ENCODE assay signal across 9 cellular contexts in genomic region chr12:75943730-75944096, GRCh38.
DNase-seq lines count a peak whose midpoint lies in the region; ATAC-seq and TF ChIP-seq lines count a peak whose summit lies in the region.
"Had no signal": no experiment of that assay in that cellular context is flagged by ENCODE, and none has a peak within 500 bp of the region (broad histone marks: within the 10 kb centered on the region; RNA-seq: fewer than 3 reads in every experiment).

No MANE protein-coding gene starts in this region.

- intact Hi-C loops in activated CD4-positive, alpha-beta T cell treated with anti-CD3 and anti-CD28 coated beads, Interleukin-2, amount 10 ng/mL, durations not matched to agents 24 days and 14 days (cut with micrococcal nuclease), result loop anchor here (1.0 to 5.0 kb wide), 10 partner anchors 9 to 431 kb away; partner anchors contain the start of genes KRR1 and PHLDA1
- intact Hi-C loops in esophagus squamous epithelium (cut with DNase I), result no loop called here

- peak overlapping the region; percentile 67 for H3K4me3 Mint-ChIP-seq in activated CD4-positive, alpha-beta T cell treated with anti-CD3 and anti-CD28 coated beads, Interleukin-2, amount 10 ng/mL, durations not matched to agents 24 days and 14 days
- no peak overlapping the region for H3K4me3 Mint-ChIP-seq in stimulated activated memory B cell treated with anti-CD40 and anti-IgM and Interleukin-4, amounts not matched to agents 10 μg/mL and 1 μg/mL and 100 μg/mL, for 72 hours

- no peaks in the 10 kb centered on the region for H3K9me3 ChIP-seq in RWPE2 (ENCODE audit: severe bottlenecking)
- H3K9me3 ChIP-seq in esophagus squamous epithelium, result no peaks in the 10 kb centered on the region

- H3K4me3 ChIP-seq in RWPE2 (ENCODE audit: severe bottlenecking), result no peak overlapping the region
- no peak overlapping the region for H3K4me3 ChIP-seq in esophagus squamous epithelium

- H3K36me3 ChIP-seq in RWPE2 (ENCODE audit: low read depth) (no peaks in the 10 kb centered on the region), esophagus squamous epithelium (no peaks in the 10 kb centered on the region)

- H3K27me3 ChIP-seq in RWPE2 (ENCODE audit: insufficient read depth, poor library complexity, severe bottlenecking) (no peaks in the 10 kb centered on the region), esophagus squamous epithelium (no peaks in the 10 kb centered on the region)

- H3K27ac Mint-ChIP-seq in activated CD4-positive, alpha-beta T cell treated with anti-CD3 and anti-CD28 coated beads, Interleukin-2, amount 10 ng/mL, durations not matched to agents 24 days and 14 days, result peak overlapping the region; percentile 99
- H3K27ac Mint-ChIP-seq in stimulated activated memory B cell treated with anti-CD40 and anti-IgM and Interleukin-4, amounts not matched to agents 10 μg/mL and 1 μg/mL and 100 μg/mL, for 72 hours, result peak overlapping the region; percentile 83

- no peak for TF ChIP-seq CTCF in RWPE2 (IDR thresholded peaks at IDR 0.05; ENCODE audit: poor library complexity, severe bottlenecking)
- no peak for TF ChIP-seq CTCF in esophagus squamous epithelium (IDR thresholded peaks at IDR 0.05)

- WGBS in esophagus squamous epithelium, 2 donors, result 40 to 63% methylated on average over 1 of the region's 1 CpG

- peaks cover 32% of the 10 kb centered on the region for H3K4me1 Mint-ChIP-seq in activated CD4-positive, alpha-beta T cell treated with anti-CD3 and anti-CD28 coated beads, Interleukin-2, amount 10 ng/mL, durations not matched to agents 24 days and 14 days
- H3K4me1 Mint-ChIP-seq in stimulated activated memory B cell treated with anti-CD40 and anti-IgM and Interleukin-4, amounts not matched to agents 10 μg/mL and 1 μg/mL and 100 μg/mL, for 72 hours, result peaks cover 20% of the 10 kb centered on the region

- peak; percentile 26; the same call in 2 of the 3 replicates for ATAC-seq in RWPE2 (ENCODE audit: low read depth)
- no peak for ATAC-seq in stimulated activated memory B cell treated with anti-CD40 and anti-IgM and Interleukin-4, amounts not matched to agents 10 μg/mL and 1 μg/mL and 100 μg/mL, for 72 hours
- ATAC-seq in HG02981 (IDR thresholded peaks at IDR 0.05; ENCODE audit: unreplicated experiment), result no peak
- no peak for ATAC-seq in GM21786 (IDR thresholded peaks at IDR 0.05; ENCODE audit: unreplicated experiment)

- no peaks in the 10 kb centered on the region for H3K36me3 Mint-ChIP-seq in activated CD4-positive, alpha-beta T cell treated with anti-CD3 and anti-CD28 coated beads, Interleukin-2, amount 10 ng/mL, durations not matched to agents 24 days and 14 days (ENCODE audit: low read depth)
- H3K36me3 Mint-ChIP-seq in stimulated activated memory B cell treated with anti-CD40 and anti-IgM and Interleukin-4, amounts not matched to agents 10 μg/mL and 1 μg/mL and 100 μg/mL, for 72 hours, result no peaks in the 10 kb centered on the region

- DNase-seq in activated CD4-positive, alpha-beta T cell treated with anti-CD3 and anti-CD28 coated beads, Interleukin-2, amount 10 ng/mL, durations not matched to agents 24 days and 14 days, result no peak
- DNase-seq in activated CD4-positive, alpha-beta T cell treated with anti-CD3 and anti-CD28 coated beads for 4 hours, result no peak
- no peak for DNase-seq in RWPE2 (ENCODE audit: low spot score)
- no peak for DNase-seq in esophagus squamous epithelium (lab: John Stamatoyannopoulos, UW)
- no peak for DNase-seq in hippocampal formation (lab: John Stamatoyannopoulos, UW)
- DNase-seq: SHP77 treated with DMSO at 0.1 percent for 48 hours had no signal

- no peak for TF ChIP-seq POLR2A in esophagus squamous epithelium (IDR thresholded peaks at IDR 0.05)

- H3K27me3 Mint-ChIP-seq in activated CD4-positive, alpha-beta T cell treated with anti-CD3 and anti-CD28 coated beads, Interleukin-2, amount 10 ng/mL, durations not matched to agents 24 days and 14 days, result no peaks in the 10 kb centered on the region
- no peaks in the 10 kb centered on the region for H3K27me3 Mint-ChIP-seq in stimulated activated memory B cell treated with anti-CD40 and anti-IgM and Interleukin-4, amounts not matched to agents 10 μg/mL and 1 μg/mL and 100 μg/mL, for 72 hours

- H3K9me3 Mint-ChIP-seq in activated CD4-positive, alpha-beta T cell treated with anti-CD3 and anti-CD28 coated beads, Interleukin-2, amount 10 ng/mL, durations not matched to agents 24 days and 14 days, result no peaks in the 10 kb centered on the region
- H3K9me3 Mint-ChIP-seq in stimulated activated memory B cell treated with anti-CD40 and anti-IgM and Interleukin-4, amounts not matched to agents 10 μg/mL and 1 μg/mL and 100 μg/mL, for 72 hours, result no peaks in the 10 kb centered on the region

- peak overlapping the region; percentile 99 for H3K27ac ChIP-seq in RWPE2 (ENCODE audit: poor library complexity, severe bottlenecking)
- peak overlapping the region; percentile 48 to 82 (median 77) for H3K27ac ChIP-seq in esophagus squamous epithelium

- H3K4me1 ChIP-seq in RWPE2 (ENCODE audit: insufficient read depth, poor library complexity, severe bottlenecking) (peaks cover 38% of the 10 kb centered on the region), esophagus squamous epithelium (peaks cover 4 to 30% (median 18%) of the 10 kb centered on the region in 3 donors)
